ENCODE assay signal across 1 cellular context in genomic region chr18:24400587-24400986, GRCh38.
TF ChIP-seq lines count a peak whose summit lies in the region.

No MANE protein-coding gene starts in this region.

TF ChIP-seq in K562, 482 proteins besides CTCF, POLR2A, EP300 and RAD21:
- TF ChIP-seq AFF1 (IDR thresholded peaks at IDR 0.05; ENCODE audit: low read depth in 1 of 2, partially characterized antibody in 2 of 2) = no peak
- 0 out of 2 replicates have a peak, but pooled peaks have one; percentile 13 for TF ChIP-seq ZBTB12 (CRISPR knock-in tag; IDR thresholded peaks at IDR 0.05)
